Comparison of ENCODE assay signal across 14 cellular contexts in the genomic region with DNA sequence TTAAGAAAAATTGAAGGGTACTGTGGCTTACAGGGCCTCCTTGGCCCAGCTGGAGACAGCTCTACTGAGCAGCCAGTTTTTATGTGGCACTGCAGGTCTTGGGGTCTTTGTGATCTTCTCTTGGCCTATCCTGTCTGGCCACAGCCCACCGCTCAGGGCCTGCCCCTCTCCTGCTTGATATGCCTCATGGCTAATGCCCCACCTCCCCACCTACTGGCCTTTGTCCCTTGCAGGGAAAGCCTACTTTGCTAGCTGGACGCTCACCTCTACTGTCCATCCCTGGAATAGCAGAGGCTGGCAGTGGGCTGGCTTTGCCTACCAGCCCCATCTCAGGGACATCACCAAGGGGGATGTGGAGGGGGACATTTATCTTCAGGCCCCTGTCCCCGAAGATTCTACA.
A peak's percentile ranks its signal among the peaks of the same experiment; 100 is the strongest.
DNase-seq lines count a peak whose midpoint lies in the region; ATAC-seq and TF ChIP-seq lines count a peak whose summit lies in the region.
"Had no signal": no experiment of that assay in that cellular context is flagged by ENCODE, and none has a peak within 500 bp of the region (broad histone marks: within the 10 kb centered on the region; RNA-seq: fewer than 3 reads in every experiment).

No MANE protein-coding gene starts in this region.

- DNase-seq in AG09309 (ENCODE audit: low read depth), result no peak
- peak; percentile 18 for DNase-seq in M059J (ENCODE audit: low read depth)
- DNase-seq in dermis microvascular lymphatic vessel endothelial cell (ENCODE audit: low read depth in 2 of 2), result peak; percentile 17 to 39
- no peak for DNase-seq in left lobe of liver (ENCODE audit: low spot score)
- no peak for DNase-seq in DMS 273 treated with DMSO at 0.1 percent for 48 hours (lab: John Stamatoyannopoulos, UW)
- DNase-seq in NCI-H1105 (lab: John Stamatoyannopoulos, UW), result no peak
- DNase-seq in NAMALWA (ENCODE audit: low spot score), result no peak
- DNase-seq: activated CD8-positive, alpha-beta memory T cell treated with anti-CD3 and anti-CD28 coated beads, Interleukin-2, amount 10 ng/mL, durations not matched to agents 7 days and 5 days; HCEC 1CT; NCI-H1417 treated with DMSO at 0.1 percent for 48 hours; SHP77; stimulated activated CD4-positive, alpha-beta T cell treated with anti-CD3 and anti-CD28 coated beads, Interleukin-2, amount 100 ng/mL, for 48 hours; stimulated activated naive CD4-positive, alpha-beta T cell had no signal

- TF ChIP-seq CTCF in AG09309 (IDR thresholded peaks at IDR 0.05; ENCODE audit: control insufficient read depth, insufficient read depth, low read depth, low read length, missing control alignments), result peak; percentile 22

- ATAC-seq in left lobe of liver, result peak; percentile 70
- no peak for ATAC-seq in GM21526 (IDR thresholded peaks at IDR 0.05; ENCODE audit: low FRiP score, unreplicated experiment)
- ATAC-seq: activated CD8-positive, alpha-beta memory T cell treated with anti-CD3 and anti-CD28 coated beads, Interleukin-2, amount 10 ng/mL, durations not matched to agents 7 days and 5 days had no signal

- no peak overlapping the region for H3K4me3 ChIP-seq in AG09309 (ENCODE audit: control insufficient read depth, low read depth, low read length)

Comparison
In these comparisons a context has a peak if more than half of its experiments do, and no peak if none do; other contexts are left out.
1. DNase-seq: peak in M059J (single experiment) and dermis microvascular lymphatic vessel endothelial cell (2 of 2); none in AG09309 (single experiment), left lobe of liver (single experiment), DMS 273 treated with DMSO at 0.1 percent for 48 hours (single experiment), NCI-H1105 (single experiment) and NAMALWA (single experiment).